8 cellular contexts compared by ENCODE assay signal in the genomic region with DNA sequence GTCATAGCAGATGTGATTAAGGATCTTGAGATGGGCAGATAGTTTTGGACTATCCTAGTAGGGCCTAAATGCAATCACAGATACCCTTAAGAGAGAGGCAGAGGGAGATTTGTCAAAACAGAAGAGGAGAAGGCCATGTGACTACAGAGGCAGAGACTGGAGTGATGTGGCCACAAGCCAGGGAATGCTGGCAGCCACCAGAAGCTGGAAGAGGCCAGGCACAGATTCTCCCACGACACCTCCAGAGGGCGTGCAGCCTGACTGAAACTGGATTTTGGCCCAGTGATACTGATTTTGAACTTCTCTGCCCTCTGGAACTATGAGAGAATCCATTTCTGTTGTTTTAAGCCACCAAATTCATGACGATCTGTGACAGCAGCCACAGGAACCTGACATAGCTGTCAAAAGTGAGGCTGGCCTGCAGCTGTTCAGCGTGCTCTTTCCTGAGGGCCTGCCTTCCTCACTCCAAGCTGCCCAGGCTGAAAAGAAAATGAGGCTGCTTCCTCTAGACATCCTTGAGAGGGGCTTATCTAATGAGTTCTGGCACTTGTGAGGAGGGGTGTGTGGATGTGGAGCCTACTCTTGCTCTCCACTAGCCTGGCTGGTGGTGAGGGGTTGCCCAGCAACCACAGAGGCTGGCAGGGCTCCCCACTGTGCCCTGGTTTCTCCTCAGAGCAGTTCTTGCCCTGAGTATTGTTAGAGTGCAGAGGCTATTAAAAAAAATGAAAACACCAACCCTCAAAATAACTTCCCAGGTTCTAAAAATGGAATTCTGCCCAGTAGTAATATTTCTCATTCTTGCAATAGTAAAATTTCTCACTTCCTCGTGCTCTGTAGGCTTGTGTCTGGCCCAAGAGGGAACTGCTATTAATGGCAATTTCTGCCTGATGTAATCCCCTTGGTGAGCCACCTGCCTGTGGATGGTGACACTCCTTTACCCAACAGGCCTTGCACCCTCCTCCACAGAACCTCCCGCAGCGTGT. TPM values are rescaled to one million over a fixed set of nuclear protein-coding genes. Genes with fewer than 3 reads are reported as not detected.
A peak's percentile ranks its signal among the peaks of the same experiment; 100 is the strongest.
DNase-seq lines count a peak whose midpoint lies in the region; ATAC-seq and TF ChIP-seq lines count a peak whose summit lies in the region.

No MANE protein-coding gene starts in this region.

- peaks cover 6% of the 10 kb centered on the region for H3K9me3 ChIP-seq in DND-41 (ENCODE audit: insufficient read depth, low read length, severe bottlenecking)
- H3K9me3 ChIP-seq in neural cell (ENCODE audit: low read length): no peaks in the 10 kb centered on the region

- peak; percentile 15 for TF ChIP-seq CTCF in DND-41 (IDR thresholded peaks at IDR 0.05; ENCODE audit: borderline replicate concordance, extremely low read depth, low read length, poor library complexity, severe bottlenecking)
- TF ChIP-seq CTCF in neural cell (IDR thresholded peaks at IDR 0.05; ENCODE audit: poor library complexity, severe bottlenecking): no peak
- no peak for TF ChIP-seq CTCF in mesothelial cell of epicardium (IDR thresholded peaks at IDR 0.05; ENCODE audit: unreplicated experiment)

- H3K79me2 ChIP-seq in DND-41 (ENCODE audit: insufficient read depth, low read length) (no peaks in the 10 kb centered on the region), neural cell (replicated peaks; ENCODE audit: insufficient read depth, low read length) (no peaks in the 10 kb centered on the region)

- H3K4me2 ChIP-seq in DND-41 (ENCODE audit: insufficient read depth, low read length): 0 out of 2 replicates have a peak overlapping the region, but pooled peaks have one; percentile 22
- peak overlapping the region; percentile 25 for H3K4me2 ChIP-seq in neural cell (ENCODE audit: low read length)

- DNase-seq in DND-41 (peak; percentile 40), RPMI8226 (peak; percentile 85), mesothelial cell of epicardium (ENCODE audit: low spot score in 2 of 2, unreplicated experiment in 2 of 2) (no peak), ureter (ENCODE audit: low spot score) (no peak)
- no peak for DNase-seq in stimulated activated CD4-positive, alpha-beta T cell treated with anti-CD3 and anti-CD28 coated beads, Interleukin-4, amount 100 ng/mL, for 24 hours

- no peak for TF ChIP-seq EP300 in neural cell (conservative IDR thresholded peaks at IDR 0.05; ENCODE audit: poor library complexity, severe bottlenecking)

- peak overlapping the region; percentile 96 for H3K27ac ChIP-seq in DND-41 (ENCODE audit: low read length)
- peak overlapping the region; percentile 60 for H3K27ac ChIP-seq in neural cell (ENCODE audit: low read length)

- H2AFZ ChIP-seq in DND-41 (ENCODE audit: low read depth, low read length) (no peak overlapping the region), neural cell (ENCODE audit: low read depth, low read length) (no peak overlapping the region)

- H3K4me3 ChIP-seq in DND-41 (ENCODE audit: low read depth in 1 of 2, low read length in 2 of 2) (no peak overlapping the region), neural cell (ENCODE audit: low read length) (peak overlapping the region; percentile 20)

- H3F3A ChIP-seq in neural cell (ENCODE audit: insufficient read depth, low read length, poor library complexity, severe bottlenecking): peaks cover 10% of the 10 kb centered on the region

- H3K36me3 ChIP-seq in DND-41 (ENCODE audit: insufficient read depth, low read length) (no peaks in the 10 kb centered on the region), neural cell (ENCODE audit: insufficient read depth, low read length) (no peaks in the 10 kb centered on the region)

- no peak for TF ChIP-seq RAD21 in neural cell (conservative IDR thresholded peaks at IDR 0.05)

- peaks cover 5% of the 10 kb centered on the region for H3K36me3 Mint-ChIP-seq in mesothelial cell of epicardium

- no peak overlapping the region for H3K27ac Mint-ChIP-seq in mesothelial cell of epicardium

- H3K9me3 Mint-ChIP-seq in mesothelial cell of epicardium: peaks cover 5% of the 10 kb centered on the region

- H3K27me3 ChIP-seq in DND-41 (ENCODE audit: insufficient read depth, low read length, poor library complexity) (no peaks in the 10 kb centered on the region), neural cell (ENCODE audit: insufficient read depth, low read depth, low read length) (no peaks in the 10 kb centered on the region)

- peaks cover 55% of the 10 kb centered on the region for H3K4me1 ChIP-seq in DND-41 (ENCODE audit: insufficient read depth, low read length)

- H3K9me2 ChIP-seq in neural cell (ENCODE audit: insufficient read depth, low read length): no peaks in the 10 kb centered on the region

- peaks cover 7% of the 10 kb centered on the region for H3K4me1 Mint-ChIP-seq in mesothelial cell of epicardium

- peak; percentile 24; the same call in 2 of the 3 replicates for ATAC-seq in DND-41 (ENCODE audit: insufficient read depth, low read depth)
- ATAC-seq in GM19438 (IDR thresholded peaks at IDR 0.05; ENCODE audit: low read depth, unreplicated experiment): peak; percentile 96
- peak; percentile 84 for ATAC-seq in HG03342 (IDR thresholded peaks at IDR 0.05; ENCODE audit: unreplicated experiment)

- H3K4me3 Mint-ChIP-seq in mesothelial cell of epicardium: no peak overlapping the region

- no peaks in the 10 kb centered on the region for H3K27me3 Mint-ChIP-seq in mesothelial cell of epicardium (ENCODE audit: low read depth)

- H4K20me1 ChIP-seq in DND-41 (ENCODE audit: insufficient read depth, low read length): no peaks in the 10 kb centered on the region
- H4K20me1 ChIP-seq in neural cell (ENCODE audit: insufficient read depth): no peaks in the 10 kb centered on the region

- H3K9ac ChIP-seq in DND-41 (ENCODE audit: low read depth, low read length): peak overlapping the region; percentile 40; the same call in 1 of the 2 replicates
- H3K9ac ChIP-seq in neural cell (ENCODE audit: low read length): peak overlapping the region; percentile 20

TF ChIP-seq in neural cell, 6 proteins besides CTCF, POLR2A, EP300 and RAD21:
- no peak for TF ChIP-seq MXI1 (conservative IDR thresholded peaks at IDR 0.05; ENCODE audit: poor library complexity, severe bottlenecking)
- TF ChIP-seq TAF1 (IDR thresholded peaks at IDR 0.05; ENCODE audit: low read depth): no peak
- no peak for TF ChIP-seq POLR2AphosphoS5 (IDR thresholded peaks at IDR 0.05)
- no peak for TF ChIP-seq SMC3 (conservative IDR thresholded peaks at IDR 0.05; ENCODE audit: poor library complexity)
- TF ChIP-seq, protein P1, sequence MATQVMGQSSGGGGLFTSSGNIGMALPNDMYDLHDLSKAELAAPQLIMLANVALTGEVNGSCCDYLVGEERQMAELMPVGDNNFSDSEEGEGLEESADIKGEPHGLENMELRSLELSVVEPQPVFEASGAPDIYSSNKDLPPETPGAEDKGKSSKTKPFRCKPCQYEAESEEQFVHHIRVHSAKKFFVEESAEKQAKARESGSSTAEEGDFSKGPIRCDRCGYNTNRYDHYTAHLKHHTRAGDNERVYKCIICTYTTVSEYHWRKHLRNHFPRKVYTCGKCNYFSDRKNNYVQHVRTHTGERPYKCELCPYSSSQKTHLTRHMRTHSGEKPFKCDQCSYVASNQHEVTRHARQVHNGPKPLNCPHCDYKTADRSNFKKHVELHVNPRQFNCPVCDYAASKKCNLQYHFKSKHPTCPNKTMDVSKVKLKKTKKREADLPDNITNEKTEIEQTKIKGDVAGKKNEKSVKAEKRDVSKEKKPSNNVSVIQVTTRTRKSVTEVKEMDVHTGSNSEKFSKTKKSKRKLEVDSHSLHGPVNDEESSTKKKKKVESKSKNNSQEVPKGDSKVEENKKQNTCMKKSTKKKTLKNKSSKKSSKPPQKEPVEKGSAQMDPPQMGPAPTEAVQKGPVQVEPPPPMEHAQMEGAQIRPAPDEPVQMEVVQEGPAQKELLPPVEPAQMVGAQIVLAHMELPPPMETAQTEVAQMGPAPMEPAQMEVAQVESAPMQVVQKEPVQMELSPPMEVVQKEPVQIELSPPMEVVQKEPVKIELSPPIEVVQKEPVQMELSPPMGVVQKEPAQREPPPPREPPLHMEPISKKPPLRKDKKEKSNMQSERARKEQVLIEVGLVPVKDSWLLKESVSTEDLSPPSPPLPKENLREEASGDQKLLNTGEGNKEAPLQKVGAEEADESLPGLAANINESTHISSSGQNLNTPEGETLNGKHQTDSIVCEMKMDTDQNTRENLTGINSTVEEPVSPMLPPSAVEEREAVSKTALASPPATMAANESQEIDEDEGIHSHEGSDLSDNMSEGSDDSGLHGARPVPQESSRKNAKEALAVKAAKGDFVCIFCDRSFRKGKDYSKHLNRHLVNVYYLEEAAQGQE (IDR thresholded peaks at IDR 0.05; ENCODE audit: borderline replicate concordance): no peak

RNA-seq across cellular contexts. Expression of a gene that starts 52.4 kb away (rescaled TPM):
- polyA plus RNA-seq in neural cell: not detected in 2 replicates
- not detected in 2 replicates for polyA minus RNA-seq in neural cell
- 0.13 to 0.34 TPM in 2 of 3 replicates, not detected in the other for total RNA-seq in mesothelial cell of epicardium
- total RNA-seq in ureter: 0.55 TPM

Comparison
In these comparisons a context has a peak if more than half of its experiments do, and no peak if none do; other contexts are left out.
1. ATAC-seq: peak in every context shown above with its lines; median percentile 96 in GM19438; 84 in HG03342; 24 in DND-41.
2. DNase-seq: peak in DND-41 (single experiment) and RPMI8226 (single experiment); none in mesothelial cell of epicardium (0 of 2), ureter (single experiment) and stimulated activated CD4-positive, alpha-beta T cell treated with anti-CD3 and anti-CD28 coated beads, Interleukin-4, amount 100 ng/mL, for 24 hours (single experiment).